ENCODE assay signal across 8 cellular contexts in genomic region chr5:179549973-179550510, GRCh38. TPM values are rescaled to one million over a fixed set of nuclear protein-coding genes. Genes with fewer than 3 reads are reported as not detected.
A peak's percentile ranks its signal among the peaks of the same experiment; 100 is the strongest.
DNase-seq lines count a peak whose midpoint lies in the region; ATAC-seq, FAIRE-seq and TF ChIP-seq lines count a peak whose summit lies in the region.

No MANE protein-coding gene starts in this region.

- no peaks in the 10 kb centered on the region for H3K36me3 ChIP-seq in prostate gland

- peak overlapping the region; percentile 95 for H3K27ac ChIP-seq in prostate gland

- 5% methylated on average over 26 of the region's 26 CpGs for WGBS in prostate gland

- no peaks in the 10 kb centered on the region for H3K27me3 ChIP-seq in prostate gland (replicated peaks; ENCODE audit: insufficient read depth)

- ATAC-seq in HG02571 (IDR thresholded peaks at IDR 0.05; ENCODE audit: unreplicated experiment) (peak; percentile 14), Right ventricle myocardium superior (ENCODE audit: poor library complexity) (peak; percentile 31)

- H3K4me3 ChIP-seq in prostate gland: peak overlapping the region; percentile 76 to 98

- H3K9me3 ChIP-seq in prostate gland: no peaks in the 10 kb centered on the region

- intact Hi-C loops in Right ventricle myocardium superior (cut with DNase I) (no loop called here), prostate gland (cut with DNase I) (no loop called here)

- DNase-seq in GM18507 (ENCODE audit: extremely low spot score, insufficient read length, low read depth) (no peak), NCI-H1694 treated with DMSO at 0.1 percent for 48 hours (lab: John Stamatoyannopoulos, UW) (peak; percentile 30), Right ventricle myocardium superior (no peak), prostate gland (ENCODE audit: low spot score) (no peak), iPS-NIHi11 (ENCODE audit: low spot score) (no peak), RKO (ENCODE audit: low spot score) (no peak)
- DNase-seq in activated naive CD4-positive, alpha-beta T cell treated with Interleukin-2 at 50 U/mL for 16 hours: peak; percentile 66

- FAIRE-seq in GM18507 (lab: Jason Lieb, UNC): peak; percentile 48

- TF ChIP-seq POLR2A in prostate gland (IDR thresholded peaks at IDR 0.05): no peak

- peaks cover 7% of the 10 kb centered on the region for H3K4me1 ChIP-seq in prostate gland (replicated peaks)

- TF ChIP-seq CTCF in prostate gland (IDR thresholded peaks at IDR 0.05): no peak

RNA-seq across cellular contexts. Expression of gene RUFY1, which starts 0.3 kb away (rescaled TPM):
- total RNA-seq in Right ventricle myocardium superior (20.5 TPM), prostate gland (10 to 100 TPM; 48.7 to 55.6 TPM)

Comparison
In these comparisons a context has a peak if more than half of its experiments do, and no peak if none do; other contexts are left out.
1. DNase-seq: peak in NCI-H1694 treated with DMSO at 0.1 percent for 48 hours (single experiment) and activated naive CD4-positive, alpha-beta T cell treated with Interleukin-2 at 50 U/mL for 16 hours (single experiment); none in GM18507 (single experiment), Right ventricle myocardium superior (single experiment), prostate gland (single experiment), iPS-NIHi11 (single experiment) and RKO (single experiment).